ENCODE assay signal across 8 cellular contexts in genomic region chr6:95576621-95577316, GRCh38. TPM values are rescaled to one million over a fixed set of nuclear protein-coding genes. Genes with fewer than 3 reads are reported as not detected.
DNase-seq lines count a peak whose midpoint lies in the region; ATAC-seq and TF ChIP-seq lines count a peak whose summit lies in the region.

No MANE protein-coding gene starts in this region.

- peaks cover 22% of the 10 kb centered on the region for H3K36me3 Mint-ChIP-seq in activated naive CD4-positive, alpha-beta T cell treated with anti-CD3 and anti-CD28 coated beads, Interleukin-2, amount 10 ng/mL, durations not matched to agents 7 days and 5 days
- H3K36me3 Mint-ChIP-seq in memory B cell: peaks cover 5% of the 10 kb centered on the region

- H3K79me2 ChIP-seq in OCI-LY3 (ENCODE audit: low read length): peaks cover 30% of the 10 kb centered on the region

- CTCF ChIA-PET in activated naive CD4-positive, alpha-beta T cell treated with anti-CD3 and anti-CD28 coated beads, Interleukin-2, amount 10 ng/mL, durations not matched to agents 7 days and 5 days (lab: Charles Lee): no interaction called here

- H3K27me3 ChIP-seq in OCI-LY3 (ENCODE audit: low read depth, low read length) (no peaks in the 10 kb centered on the region), uterus (no peaks in the 10 kb centered on the region)

- DNase-seq in activated naive CD4-positive, alpha-beta T cell treated with anti-CD3 and anti-CD28 coated beads, Interleukin-2, amount 10 ng/mL, durations not matched to agents 7 days and 5 days: no peak
- DNase-seq in activated naive CD4-positive, alpha-beta T cell (lab: John Stamatoyannopoulos, UW): no peak
- no peak for DNase-seq in memory B cell (ENCODE audit: low spot score in 2 of 2)
- no peak for DNase-seq in uterus
- no peak for DNase-seq in stimulated activated CD4-positive, alpha-beta T cell treated with anti-CD3 and anti-CD28 coated beads, Interleukin-4, amount 100 ng/mL, for 1 hour

- no peaks in the 10 kb centered on the region for H3K27me3 Mint-ChIP-seq in activated naive CD4-positive, alpha-beta T cell treated with anti-CD3 and anti-CD28 coated beads, Interleukin-2, amount 10 ng/mL, durations not matched to agents 7 days and 5 days
- no peaks in the 10 kb centered on the region for H3K27me3 Mint-ChIP-seq in memory B cell

- TF ChIP-seq CTCF in OCI-LY3 (IDR thresholded peaks at IDR 0.05; ENCODE audit: low read depth, low read length): no peak
- no peak for TF ChIP-seq CTCF in uterus (IDR thresholded peaks at IDR 0.05)

- H3K27ac Mint-ChIP-seq in activated naive CD4-positive, alpha-beta T cell treated with anti-CD3 and anti-CD28 coated beads, Interleukin-2, amount 10 ng/mL, durations not matched to agents 7 days and 5 days: peak overlapping the region; percentile 100
- H3K27ac Mint-ChIP-seq in memory B cell: peak overlapping the region; percentile 95

- peak overlapping the region; percentile 84 for H3K9ac ChIP-seq in OCI-LY3 (ENCODE audit: low read length)

- no peaks in the 10 kb centered on the region for H3K36me3 ChIP-seq in OCI-LY3 (replicated peaks; ENCODE audit: low read depth, low read length)
- H3K36me3 ChIP-seq in uterus: no peaks in the 10 kb centered on the region

- TF ChIP-seq POLR2A in uterus (IDR thresholded peaks at IDR 0.05): no peak

- peaks cover 6% of the 10 kb centered on the region for H3K4me1 ChIP-seq in OCI-LY3 (ENCODE audit: low read length)
- H3K4me1 ChIP-seq in uterus: no peaks in the 10 kb centered on the region

- peak overlapping the region; percentile 88 for H3K4me3 Mint-ChIP-seq in activated naive CD4-positive, alpha-beta T cell treated with anti-CD3 and anti-CD28 coated beads, Interleukin-2, amount 10 ng/mL, durations not matched to agents 7 days and 5 days
- H3K4me3 Mint-ChIP-seq in memory B cell: peak overlapping the region; percentile 96

- peak overlapping the region; percentile 46 for H3K4me2 ChIP-seq in OCI-LY3 (ENCODE audit: low read length)

- H2AFZ ChIP-seq in OCI-LY3 (ENCODE audit: low read depth, low read length): peak overlapping the region; percentile 59; the same call in 1 of the 2 replicates

- H3K9me3 Mint-ChIP-seq in activated naive CD4-positive, alpha-beta T cell treated with anti-CD3 and anti-CD28 coated beads, Interleukin-2, amount 10 ng/mL, durations not matched to agents 7 days and 5 days: no peaks in the 10 kb centered on the region
- no peaks in the 10 kb centered on the region for H3K9me3 Mint-ChIP-seq in memory B cell

- H3K9me3 ChIP-seq in OCI-LY3 (ENCODE audit: insufficient read depth, low read length) (no peaks in the 10 kb centered on the region), uterus (no peaks in the 10 kb centered on the region)

- ATAC-seq in HG02763 (IDR thresholded peaks at IDR 0.05; ENCODE audit: unreplicated experiment) (peak; percentile 24), memory B cell (ENCODE audit: low read depth) (no peak)

- H3K27ac ChIP-seq in OCI-LY3 (ENCODE audit: low read length) (peak overlapping the region; percentile 83), cingulate gyrus (ENCODE audit: low read depth, low read length) (peak overlapping the region; percentile 95), uterus (peak overlapping the region; percentile 89 to 95)

- no peaks in the 10 kb centered on the region for H4K20me1 ChIP-seq in OCI-LY3 (ENCODE audit: insufficient read depth, low read length)

- intact Hi-C loops in uterus (cut with DNase I; ENCODE audit: low total_unique reads): no loop called here

- H3K4me3 ChIP-seq in OCI-LY3 (ENCODE audit: low read length): peak overlapping the region; percentile 98
- peak overlapping the region; percentile 62 to 76 for H3K4me3 ChIP-seq in uterus

- H3K4me1 Mint-ChIP-seq in activated naive CD4-positive, alpha-beta T cell treated with anti-CD3 and anti-CD28 coated beads, Interleukin-2, amount 10 ng/mL, durations not matched to agents 7 days and 5 days: peaks cover 51% of the 10 kb centered on the region
- peaks cover 11% of the 10 kb centered on the region for H3K4me1 Mint-ChIP-seq in memory B cell

RNA-seq across cellular contexts. Expression of gene MANEA, which starts 0.6 kb away (rescaled TPM):
- 10 to 100 TPM in 2 of 4 donors, 1 to 10 TPM in 2; 7.4 to 30.5 (median 10.7) TPM for total RNA-seq in uterus
